In genomic region chr11:135069043-135069442, GRCh38 we compare ENCODE assay signal across 7 cellular contexts.
"Had no signal": no experiment of that assay in that cellular context is flagged by ENCODE, and none has a peak within 500 bp of the region (broad histone marks: within the 10 kb centered on the region; RNA-seq: fewer than 3 reads in every experiment).

No MANE protein-coding gene starts in this region.

- FAIRE-seq: H1, H54, HTR-8/SVneo, K562 had no signal

- ATAC-seq: K562 had no signal

- H3K4me3 ChIP-seq: GM23248, K562 had no signal

- H3K4me3 Mint-ChIP-seq: H9 had no signal

- DNase-seq: H9, HCEC 1CT had no signal

- H2AFZ ChIP-seq: GM23248 had no signal

- H3K9ac ChIP-seq: GM23248 had no signal

- H3K27ac ChIP-seq: GM23248 had no signal
